ENCODE assay signal across 22 cellular contexts in the genomic region with DNA sequence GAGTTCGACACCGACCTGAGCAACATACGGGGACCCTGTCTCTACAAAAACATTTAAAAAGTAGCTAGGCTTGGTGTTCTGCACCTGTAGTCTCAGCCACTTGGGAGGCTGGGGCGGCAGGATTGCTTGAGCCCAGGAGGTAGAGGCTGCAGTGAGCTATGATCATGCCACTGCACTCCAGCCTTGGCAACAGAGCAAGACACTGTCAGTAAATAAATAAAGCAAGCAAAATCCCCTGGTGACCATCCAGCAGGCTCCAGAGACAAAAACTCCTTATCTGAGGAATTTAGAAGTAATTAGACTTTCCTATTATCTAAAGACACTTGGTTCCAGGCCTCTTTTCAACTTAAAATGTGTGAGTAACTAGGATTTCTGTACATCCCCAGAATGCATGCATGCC. TPM values are rescaled to one million over a fixed set of nuclear protein-coding genes. Genes with fewer than 3 reads are reported as not detected.
DNase-seq lines count a peak whose midpoint lies in the region; ATAC-seq and TF ChIP-seq lines count a peak whose summit lies in the region.
"Had no signal": no experiment of that assay in that cellular context is flagged by ENCODE, and none has a peak within 500 bp of the region (broad histone marks: within the 10 kb centered on the region; RNA-seq: fewer than 3 reads in every experiment).

No MANE protein-coding gene starts in this region.

- peaks cover 39% of the 10 kb centered on the region for H3F3A ChIP-seq in neural progenitor cell (ENCODE audit: low read depth)

- TF ChIP-seq CTCF in LNCaP clone FGC (IDR thresholded peaks at IDR 0.05; ENCODE audit: control insufficient read depth, extremely low read depth, insufficient read depth) (no peak), neural progenitor cell (IDR thresholded peaks at IDR 0.05) (no peak)

- H3K36me3 Mint-ChIP-seq in neural progenitor cell, result no peaks in the 10 kb centered on the region

- H3K9me3 ChIP-seq in BLaER1 (no peaks in the 10 kb centered on the region), neural progenitor cell (ENCODE audit: low read depth) (no peaks in the 10 kb centered on the region)
- H3K9me3 ChIP-seq: BLaER1 treated with 17β-estradiol and CSF1 and Interleukin-3, amounts not matched to agents 10 nM and 100 nM; psoas muscle; upper lobe of left lung had no signal

- no peak overlapping the region for H3K4me3 Mint-ChIP-seq in neural progenitor cell
- H3K4me3 Mint-ChIP-seq: activated naive CD4-positive, alpha-beta T cell treated with anti-CD3 and anti-CD28 coated beads for 36 hours; H9; neural crest cell had no signal

- peaks cover 11% of the 10 kb centered on the region; the same call in 1 of the 2 replicates for H3K4me1 ChIP-seq in BLaER1
- H3K4me1 ChIP-seq in neural progenitor cell, result peaks cover 19% of the 10 kb centered on the region

- no peak overlapping the region for H3K9ac ChIP-seq in BLaER1
- no peak overlapping the region for H3K9ac ChIP-seq in neural progenitor cell

- no peaks in the 10 kb centered on the region for H3K36me3 ChIP-seq in BLaER1
- H3K36me3 ChIP-seq in neural progenitor cell, result no peaks in the 10 kb centered on the region
- H3K36me3 ChIP-seq: BLaER1 treated with 17β-estradiol and CSF1 and Interleukin-3, amounts not matched to agents 10 nM and 100 nM; upper lobe of left lung had no signal

- H4K20me1 ChIP-seq in BLaER1 (no peaks in the 10 kb centered on the region), neural progenitor cell (ENCODE audit: low read depth) (no peaks in the 10 kb centered on the region)
- H4K20me1 ChIP-seq: BLaER1 treated with 17β-estradiol and CSF1 and Interleukin-3, amounts not matched to agents 10 nM and 100 nM had no signal

- H3K4me3 ChIP-seq in BLaER1 (no peak overlapping the region), LNCaP clone FGC (ENCODE audit: low read depth, low read length) (no peak overlapping the region), neural progenitor cell (no peak overlapping the region)
- H3K4me3 ChIP-seq: BLaER1 treated with 17β-estradiol and CSF1 and Interleukin-3, amounts not matched to agents 10 nM and 100 nM; PC-9; psoas muscle; upper lobe of left lung had no signal

- H2AFZ ChIP-seq in neural progenitor cell (replicated peaks), result no peak overlapping the region
- H2AFZ ChIP-seq: PC-9 had no signal

- no peaks in the 10 kb centered on the region for H3K79me2 ChIP-seq in neural progenitor cell (ENCODE audit: low read depth)

- no peaks in the 10 kb centered on the region for H3K9me3 Mint-ChIP-seq in neural progenitor cell
- H3K9me3 Mint-ChIP-seq: activated naive CD4-positive, alpha-beta T cell treated with anti-CD3 and anti-CD28 coated beads for 36 hours; H9; neural crest cell had no signal

- ATAC-seq in GM21619 (IDR thresholded peaks at IDR 0.05; ENCODE audit: unreplicated experiment), result no peak
- ATAC-seq: psoas muscle had no signal

- H3K27me3 ChIP-seq in BLaER1, result no peaks in the 10 kb centered on the region
- H3K27me3 ChIP-seq in neural progenitor cell, result no peaks in the 10 kb centered on the region
- H3K27me3 ChIP-seq: BLaER1 treated with 17β-estradiol and CSF1 and Interleukin-3, amounts not matched to agents 10 nM and 100 nM; upper lobe of left lung had no signal

- H3K4me1 Mint-ChIP-seq in neural progenitor cell, result peaks cover 17% of the 10 kb centered on the region

- peaks cover 3% of the 10 kb centered on the region for H3K27me3 Mint-ChIP-seq in neural progenitor cell (ENCODE audit: insufficient read depth, low read depth)

- H3K27ac Mint-ChIP-seq in neural progenitor cell, result no peak overlapping the region
- H3K27ac Mint-ChIP-seq: activated naive CD4-positive, alpha-beta T cell treated with anti-CD3 and anti-CD28 coated beads for 36 hours had no signal

- H3K4me2 ChIP-seq in BLaER1, result peak overlapping the region; percentile 16; the same call in 1 of the 2 replicates
- peak overlapping the region; percentile 31 for H3K4me2 ChIP-seq in neural progenitor cell
- H3K4me2 ChIP-seq: PC-9 had no signal

- DNase-seq in LNCaP clone FGC (ENCODE audit: low read depth) (peak; percentile 13), astrocyte of the hippocampus (ENCODE audit: low read depth, low spot score) (peak; percentile 67), neural progenitor cell (ENCODE audit: low spot score) (peak; percentile 27), OCI-M1 (lab: John Stamatoyannopoulos, UW) (no peak), UCSD-AML1 (lab: John Stamatoyannopoulos, UW; ENCODE audit: unreplicated experiment) (no peak), Ammon's horn (ENCODE audit: low spot score) (no peak)
- DNase-seq: activated naive CD4-positive, alpha-beta T cell treated with anti-CD3 and anti-CD28 coated beads for 36 hours; anterior cingulate cortex; Calu3; H9; NCI-H1092 treated with DMSO at 0.1 percent for 48 hours; NCI-H1930; NCI-H446 treated with DMSO at 0.1 percent for 48 hours; PC-9; psoas muscle; SHP77 treated with DMSO at 0.1 percent for 48 hours had no signal

- H3K27ac ChIP-seq in BLaER1 (no peak overlapping the region), neural progenitor cell (peak overlapping the region; percentile 78)
- H3K27ac ChIP-seq: BLaER1 treated with 17β-estradiol and CSF1 and Interleukin-3, amounts not matched to agents 10 nM and 100 nM; HL-60; PC-9; psoas muscle; upper lobe of left lung had no signal

RNA-seq across cellular contexts. Expression of gene ZNF774, which starts 29.6 kb away (rescaled TPM):
- total RNA-seq in neural progenitor cell (ENCODE audit: low replicate concordance), result 1.9 and 8.3 TPM in 2 replicates

RNA-seq across cellular contexts. Expression of gene NGRN, which starts 57.1 kb away (rescaled TPM):
- 47.8 and 66.8 TPM in 2 replicates for total RNA-seq in neural progenitor cell (ENCODE audit: low replicate concordance)

Comparison
In these comparisons a context has a peak if more than half of its experiments do, and no peak if none do; other contexts are left out.
1. DNase-seq: peak in LNCaP clone FGC (single experiment), astrocyte of the hippocampus (single experiment) and neural progenitor cell (single experiment); none in OCI-M1 (single experiment), UCSD-AML1 (single experiment) and Ammon's horn (single experiment).